In the genomic region with DNA sequence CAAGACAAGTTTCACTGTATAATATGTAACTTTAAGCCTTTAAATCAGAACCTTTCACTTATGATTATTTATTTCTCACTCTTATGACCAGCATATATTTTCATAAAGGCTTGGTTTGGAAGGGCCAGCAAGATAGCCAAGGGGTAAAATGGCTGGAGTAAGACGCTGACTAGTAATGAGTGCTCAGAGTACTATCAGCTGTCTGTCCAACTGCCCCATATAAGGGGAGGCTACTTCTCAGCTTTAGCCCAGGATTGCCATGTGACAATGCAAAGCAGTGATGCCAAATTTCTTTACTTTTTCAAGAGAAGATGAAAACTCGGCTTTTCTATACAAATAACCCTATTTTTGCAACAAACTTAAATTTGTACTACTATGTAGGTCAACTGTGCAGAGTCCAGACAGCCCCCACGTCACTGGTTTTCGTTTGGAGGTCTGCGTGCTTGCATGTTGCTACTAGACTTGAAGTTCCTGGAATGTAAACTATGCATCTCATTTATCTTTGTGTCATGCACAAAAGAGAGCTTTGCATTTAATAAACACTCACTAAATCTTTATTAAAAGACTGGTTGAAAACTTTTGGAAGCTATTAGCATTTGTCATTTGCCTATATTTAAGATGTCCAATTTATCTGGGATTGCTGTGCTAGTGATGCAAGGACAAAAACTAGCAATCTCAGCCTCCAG, we compare ENCODE assay signal across 1 cellular context.
TF ChIP-seq lines count a peak whose summit lies in the region.

No MANE protein-coding gene starts in this region.

TF ChIP-seq in GM23338, 12 proteins besides CTCF, POLR2A, EP300 and RAD21:
- TF ChIP-seq, protein P1, sequence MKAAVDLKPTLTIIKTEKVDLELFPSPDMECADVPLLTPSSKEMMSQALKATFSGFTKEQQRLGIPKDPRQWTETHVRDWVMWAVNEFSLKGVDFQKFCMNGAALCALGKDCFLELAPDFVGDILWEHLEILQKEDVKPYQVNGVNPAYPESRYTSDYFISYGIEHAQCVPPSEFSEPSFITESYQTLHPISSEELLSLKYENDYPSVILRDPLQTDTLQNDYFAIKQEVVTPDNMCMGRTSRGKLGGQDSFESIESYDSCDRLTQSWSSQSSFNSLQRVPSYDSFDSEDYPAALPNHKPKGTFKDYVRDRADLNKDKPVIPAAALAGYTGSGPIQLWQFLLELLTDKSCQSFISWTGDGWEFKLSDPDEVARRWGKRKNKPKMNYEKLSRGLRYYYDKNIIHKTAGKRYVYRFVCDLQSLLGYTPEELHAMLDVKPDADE (IDR thresholded peaks at IDR 0.05) = no peak
- TF ChIP-seq, protein P2, sequence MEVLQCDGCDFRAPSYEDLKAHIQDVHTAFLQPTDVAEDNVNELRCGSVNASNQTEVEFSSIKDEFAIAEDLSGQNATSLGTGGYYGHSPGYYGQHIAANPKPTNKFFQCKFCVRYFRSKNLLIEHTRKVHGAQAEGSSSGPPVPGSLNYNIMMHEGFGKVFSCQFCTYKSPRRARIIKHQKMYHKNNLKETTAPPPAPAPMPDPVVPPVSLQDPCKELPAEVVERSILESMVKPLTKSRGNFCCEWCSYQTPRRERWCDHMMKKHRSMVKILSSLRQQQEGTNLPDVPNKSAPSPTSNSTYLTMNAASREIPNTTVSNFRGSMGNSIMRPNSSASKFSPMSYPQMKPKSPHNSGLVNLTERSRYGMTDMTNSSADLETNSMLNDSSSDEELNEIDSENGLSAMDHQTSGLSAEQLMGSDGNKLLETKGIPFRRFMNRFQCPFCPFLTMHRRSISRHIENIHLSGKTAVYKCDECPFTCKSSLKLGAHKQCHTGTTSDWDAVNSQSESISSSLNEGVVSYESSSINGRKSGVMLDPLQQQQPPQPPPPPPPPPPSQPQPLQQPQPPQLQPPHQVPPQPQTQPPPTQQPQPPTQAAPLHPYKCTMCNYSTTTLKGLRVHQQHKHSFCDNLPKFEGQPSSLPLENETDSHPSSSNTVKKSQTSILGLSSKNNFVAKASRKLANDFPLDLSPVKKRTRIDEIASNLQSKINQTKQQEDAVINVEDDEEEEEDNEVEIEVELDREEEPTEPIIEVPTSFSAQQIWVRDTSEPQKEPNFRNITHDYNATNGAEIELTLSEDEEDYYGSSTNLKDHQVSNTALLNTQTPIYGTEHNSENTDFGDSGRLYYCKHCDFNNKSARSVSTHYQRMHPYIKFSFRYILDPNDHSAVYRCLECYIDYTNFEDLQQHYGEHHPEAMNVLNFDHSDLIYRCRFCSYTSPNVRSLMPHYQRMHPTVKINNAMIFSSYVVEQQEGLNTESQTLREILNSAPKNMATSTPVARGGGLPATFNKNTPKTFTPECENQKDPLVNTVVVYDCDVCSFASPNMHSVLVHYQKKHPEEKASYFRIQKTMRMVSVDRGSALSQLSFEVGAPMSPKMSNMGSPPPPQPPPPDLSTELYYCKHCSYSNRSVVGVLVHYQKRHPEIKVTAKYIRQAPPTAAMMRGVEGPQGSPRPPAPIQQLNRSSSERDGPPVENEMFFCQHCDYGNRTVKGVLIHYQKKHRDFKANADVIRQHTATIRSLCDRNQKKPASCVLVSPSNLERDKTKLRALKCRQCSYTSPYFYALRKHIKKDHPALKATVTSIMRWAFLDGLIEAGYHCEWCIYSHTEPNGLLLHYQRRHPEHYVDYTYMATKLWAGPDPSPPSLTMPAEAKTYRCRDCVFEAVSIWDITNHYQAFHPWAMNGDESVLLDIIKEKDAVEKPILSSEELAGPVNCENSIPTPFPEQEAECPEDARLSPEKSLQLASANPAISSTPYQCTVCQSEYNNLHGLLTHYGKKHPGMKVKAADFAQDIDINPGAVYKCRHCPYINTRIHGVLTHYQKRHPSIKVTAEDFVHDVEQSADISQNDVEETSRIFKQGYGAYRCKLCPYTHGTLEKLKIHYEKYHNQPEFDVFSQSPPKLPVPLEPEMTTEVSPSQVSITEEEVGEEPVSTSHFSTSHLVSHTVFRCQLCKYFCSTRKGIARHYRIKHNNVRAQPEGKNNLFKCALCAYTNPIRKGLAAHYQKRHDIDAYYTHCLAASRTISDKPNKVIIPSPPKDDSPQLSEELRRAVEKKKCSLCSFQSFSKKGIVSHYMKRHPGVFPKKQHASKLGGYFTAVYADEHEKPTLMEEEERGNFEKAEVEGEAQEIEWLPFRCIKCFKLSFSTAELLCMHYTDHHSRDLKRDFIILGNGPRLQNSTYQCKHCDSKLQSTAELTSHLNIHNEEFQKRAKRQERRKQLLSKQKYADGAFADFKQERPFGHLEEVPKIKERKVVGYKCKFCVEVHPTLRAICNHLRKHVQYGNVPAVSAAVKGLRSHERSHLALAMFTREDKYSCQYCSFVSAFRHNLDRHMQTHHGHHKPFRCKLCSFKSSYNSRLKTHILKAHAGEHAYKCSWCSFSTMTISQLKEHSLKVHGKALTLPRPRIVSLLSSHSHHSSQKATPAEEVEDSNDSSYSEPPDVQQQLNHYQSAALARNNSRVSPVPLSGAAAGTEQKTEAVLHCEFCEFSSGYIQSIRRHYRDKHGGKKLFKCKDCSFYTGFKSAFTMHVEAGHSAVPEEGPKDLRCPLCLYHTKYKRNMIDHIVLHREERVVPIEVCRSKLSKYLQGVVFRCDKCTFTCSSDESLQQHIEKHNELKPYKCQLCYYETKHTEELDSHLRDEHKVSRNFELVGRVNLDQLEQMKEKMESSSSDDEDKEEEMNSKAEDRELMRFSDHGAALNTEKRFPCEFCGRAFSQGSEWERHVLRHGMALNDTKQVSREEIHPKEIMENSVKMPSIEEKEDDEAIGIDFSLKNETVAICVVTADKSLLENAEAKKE (CRISPR knock-in tag; IDR thresholded peaks at IDR 0.05) = no peak
- no peak for TF ChIP-seq EZH2phosphoT487 (IDR thresholded peaks at IDR 0.05; ENCODE audit: unreplicated experiment)
- TF ChIP-seq ZNF114 (CRISPR knock-in tag; IDR thresholded peaks at IDR 0.05) = no peak
- TF ChIP-seq EZH2 (IDR thresholded peaks at IDR 0.05; ENCODE audit: low read depth, unreplicated experiment) = no peak
- no peak for TF ChIP-seq POLR2AphosphoS5 (IDR thresholded peaks at IDR 0.05; ENCODE audit: low read depth)
- no peak for TF ChIP-seq CREB1 (CRISPR knock-in tag; IDR thresholded peaks at IDR 0.05; ENCODE audit: low read depth)
- no peak for TF ChIP-seq STAT1 (IDR thresholded peaks at IDR 0.05; ENCODE audit: unreplicated experiment)
- TF ChIP-seq, protein P3, sequence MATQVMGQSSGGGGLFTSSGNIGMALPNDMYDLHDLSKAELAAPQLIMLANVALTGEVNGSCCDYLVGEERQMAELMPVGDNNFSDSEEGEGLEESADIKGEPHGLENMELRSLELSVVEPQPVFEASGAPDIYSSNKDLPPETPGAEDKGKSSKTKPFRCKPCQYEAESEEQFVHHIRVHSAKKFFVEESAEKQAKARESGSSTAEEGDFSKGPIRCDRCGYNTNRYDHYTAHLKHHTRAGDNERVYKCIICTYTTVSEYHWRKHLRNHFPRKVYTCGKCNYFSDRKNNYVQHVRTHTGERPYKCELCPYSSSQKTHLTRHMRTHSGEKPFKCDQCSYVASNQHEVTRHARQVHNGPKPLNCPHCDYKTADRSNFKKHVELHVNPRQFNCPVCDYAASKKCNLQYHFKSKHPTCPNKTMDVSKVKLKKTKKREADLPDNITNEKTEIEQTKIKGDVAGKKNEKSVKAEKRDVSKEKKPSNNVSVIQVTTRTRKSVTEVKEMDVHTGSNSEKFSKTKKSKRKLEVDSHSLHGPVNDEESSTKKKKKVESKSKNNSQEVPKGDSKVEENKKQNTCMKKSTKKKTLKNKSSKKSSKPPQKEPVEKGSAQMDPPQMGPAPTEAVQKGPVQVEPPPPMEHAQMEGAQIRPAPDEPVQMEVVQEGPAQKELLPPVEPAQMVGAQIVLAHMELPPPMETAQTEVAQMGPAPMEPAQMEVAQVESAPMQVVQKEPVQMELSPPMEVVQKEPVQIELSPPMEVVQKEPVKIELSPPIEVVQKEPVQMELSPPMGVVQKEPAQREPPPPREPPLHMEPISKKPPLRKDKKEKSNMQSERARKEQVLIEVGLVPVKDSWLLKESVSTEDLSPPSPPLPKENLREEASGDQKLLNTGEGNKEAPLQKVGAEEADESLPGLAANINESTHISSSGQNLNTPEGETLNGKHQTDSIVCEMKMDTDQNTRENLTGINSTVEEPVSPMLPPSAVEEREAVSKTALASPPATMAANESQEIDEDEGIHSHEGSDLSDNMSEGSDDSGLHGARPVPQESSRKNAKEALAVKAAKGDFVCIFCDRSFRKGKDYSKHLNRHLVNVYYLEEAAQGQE (IDR thresholded peaks at IDR 0.05; ENCODE audit: unreplicated experiment) = no peak
TF ChIP-seq in GM23338: peak in this region for 0.
